10 cellular contexts compared by ENCODE assay signal in genomic region chr2:101119431-101119830, GRCh38. TPM values are rescaled to one million over a fixed set of nuclear protein-coding genes. Genes with fewer than 3 reads are reported as not detected.
DNase-seq lines count a peak whose midpoint lies in the region; ATAC-seq, FAIRE-seq and TF ChIP-seq lines count a peak whose summit lies in the region.
"Had no signal": no experiment of that assay in that cellular context is flagged by ENCODE, and none has a peak within 500 bp of the region (broad histone marks: within the 10 kb centered on the region; RNA-seq: fewer than 3 reads in every experiment).

No MANE protein-coding gene starts in this region.

- DNase-seq in C1 segment of cervical spinal cord (lab: John Stamatoyannopoulos, UW), result peak in 9 of 14 donors; percentile 7 to 67 (median 24)
- no peak for DNase-seq in Peyer's patch
- no peak for DNase-seq in esophagus muscularis mucosa (ENCODE audit: extremely low spot score)
- no peak for DNase-seq in naive thymus-derived CD4-positive, alpha-beta T cell
- DNase-seq in activated CD4-positive, alpha-beta T cell treated with anti-CD3 and anti-CD28 coated beads, Interleukin-2, amount 10 ng/mL, durations not matched to agents 24 days and 14 days, result no peak
- DNase-seq in small intestine, result no peak
- no peak for DNase-seq in stimulated activated CD8-positive, alpha-beta memory T cell treated with anti-CD3 and anti-CD28 coated beads, Interleukin-4, amount 100 ng/mL, for 48 hours
- DNase-seq: activated T-cell treated with anti-CD3 and anti-CD28 coated beads, Interleukin-2, amount 50 U/mL, for 4 hours; T-helper 2 cell had no signal

- H3K27ac Mint-ChIP-seq in naive thymus-derived CD4-positive, alpha-beta T cell, result peak overlapping the region in 1 of 9 donors; percentile 9
- H3K27ac Mint-ChIP-seq in activated CD4-positive, alpha-beta T cell treated with anti-CD3 and anti-CD28 coated beads, Interleukin-2, amount 10 ng/mL, durations not matched to agents 24 days and 14 days, result no peak overlapping the region

- CTCF ChIA-PET in naive thymus-derived CD4-positive, alpha-beta T cell (lab: Charles Lee), result interaction anchor here (0.6 kb wide), 1 partner anchor 78 kb away, joined by 3 read pairs; no protein-coding TSS in a partner anchor

- intact Hi-C loops in esophagus muscularis mucosa (cut with DNase I), result no loop called here
- intact Hi-C loops in naive thymus-derived CD4-positive, alpha-beta T cell (cut with micrococcal nuclease), result no loop called here
- intact Hi-C loops in activated CD4-positive, alpha-beta T cell treated with anti-CD3 and anti-CD28 coated beads, Interleukin-2, amount 10 ng/mL, durations not matched to agents 24 days and 14 days (cut with micrococcal nuclease), result no loop called here

- H3K36me3 ChIP-seq in Peyer's patch (peaks cover 0 to 4% (median 0%) of the 10 kb centered on the region in 3 donors), esophagus muscularis mucosa (no peaks in the 10 kb centered on the region), small intestine (ENCODE audit: control insufficient read depth in 2 of 2, insufficient read depth in 2 of 2, low read length in 2 of 2) (no peaks in the 10 kb centered on the region)
- no peaks in the 10 kb centered on the region for H3K36me3 ChIP-seq in naive thymus-derived CD4-positive, alpha-beta T cell (ENCODE audit: control insufficient read depth in 2 of 3, insufficient read depth in 3 of 3, low read length in 3 of 3)

- no peak overlapping the region for H3K4me3 Mint-ChIP-seq in naive thymus-derived CD4-positive, alpha-beta T cell
- no peak overlapping the region for H3K4me3 Mint-ChIP-seq in activated CD4-positive, alpha-beta T cell treated with anti-CD3 and anti-CD28 coated beads, Interleukin-2, amount 10 ng/mL, durations not matched to agents 24 days and 14 days
- H3K4me3 Mint-ChIP-seq: activated T-cell treated with anti-CD3 and anti-CD28 coated beads, Interleukin-2, amount 50 U/mL, for 4 hours had no signal

- ATAC-seq in naive thymus-derived CD4-positive, alpha-beta T cell, result peak; percentile 30
- ATAC-seq in HG03139 (IDR thresholded peaks at IDR 0.05; ENCODE audit: unreplicated experiment), result no peak
- ATAC-seq: activated T-cell treated with anti-CD3 and anti-CD28 coated beads, Interleukin-2, amount 50 U/mL, for 4 hours had no signal

- TF ChIP-seq POLR2A in Peyer's patch (IDR thresholded peaks at IDR 0.05) (no peak), esophagus muscularis mucosa (IDR thresholded peaks at IDR 0.05; ENCODE audit: low read depth) (no peak)

- 26% methylated on average over 2 of the region's 2 CpGs for WGBS in esophagus muscularis mucosa
- WGBS in small intestine, 3 donors, result 50 to 74% (median 52%) methylated on average over 2 of the region's 2 CpGs

- H3K27ac ChIP-seq in Peyer's patch (peak overlapping the region in 3 of 4 donors; percentile 70 to 93 (median 87)), esophagus muscularis mucosa (replicated peaks in 1 of 4) (peak overlapping the region in 3 of 4 donors; percentile 67 to 76 (median 74)), small intestine (ENCODE audit: low read depth in 1 of 2, low read length in 1 of 2) (peak overlapping the region in 1 of 2 donors; percentile 13)
- H3K27ac ChIP-seq in naive thymus-derived CD4-positive, alpha-beta T cell (ENCODE audit: low read depth, low read length), result no peak overlapping the region

- no peak for FAIRE-seq in small intestine (lab: Jason Lieb, UNC)

- H3K4me3 ChIP-seq in Peyer's patch (no peak overlapping the region), esophagus muscularis mucosa (no peak overlapping the region), small intestine (ENCODE audit: low read depth in 1 of 2, low read length in 2 of 2) (no peak overlapping the region)
- H3K4me3 ChIP-seq in naive thymus-derived CD4-positive, alpha-beta T cell (ENCODE audit: low read length), result no peak overlapping the region

- TF ChIP-seq EP300 in esophagus muscularis mucosa (IDR thresholded peaks at IDR 0.05), result no peak

- POLR2A ChIA-PET in naive thymus-derived CD4-positive, alpha-beta T cell (lab: Charles Lee), result no interaction called here

- H3K4me1 ChIP-seq in Peyer's patch (peaks cover 0 to 41% (median 6%) of the 10 kb centered on the region in 4 donors), esophagus muscularis mucosa (peaks cover 56 to 85% (median 79%) of the 10 kb centered on the region in 4 donors), small intestine (ENCODE audit: control insufficient read depth in 2 of 2, insufficient read depth in 1 of 2, low read depth in 1 of 2, low read length in 1 of 2) (peaks cover 13 to 22% of the 10 kb centered on the region in 2 donors)
- H3K4me1 ChIP-seq in naive thymus-derived CD4-positive, alpha-beta T cell (ENCODE audit: control insufficient read depth in 2 of 2, insufficient read depth in 2 of 2, low read length in 2 of 2), result no peaks in the 10 kb centered on the region

- H3K27me3 Mint-ChIP-seq in naive thymus-derived CD4-positive, alpha-beta T cell, result peaks cover 0 to 6% (median 0%) of the 10 kb centered on the region in 5 donors
- peaks cover 2% of the 10 kb centered on the region for H3K27me3 Mint-ChIP-seq in activated CD4-positive, alpha-beta T cell treated with anti-CD3 and anti-CD28 coated beads, Interleukin-2, amount 10 ng/mL, durations not matched to agents 24 days and 14 days

- H3K4me1 Mint-ChIP-seq in naive thymus-derived CD4-positive, alpha-beta T cell, result peaks cover 0 to 3% (median 1%) of the 10 kb centered on the region in 7 donors
- H3K4me1 Mint-ChIP-seq in activated CD4-positive, alpha-beta T cell treated with anti-CD3 and anti-CD28 coated beads, Interleukin-2, amount 10 ng/mL, durations not matched to agents 24 days and 14 days, result no peaks in the 10 kb centered on the region

- H3K9me3 Mint-ChIP-seq in naive thymus-derived CD4-positive, alpha-beta T cell, result no peaks in the 10 kb centered on the region
- H3K9me3 Mint-ChIP-seq in activated CD4-positive, alpha-beta T cell treated with anti-CD3 and anti-CD28 coated beads, Interleukin-2, amount 10 ng/mL, durations not matched to agents 24 days and 14 days, result no peaks in the 10 kb centered on the region
- H3K9me3 Mint-ChIP-seq: activated T-cell treated with anti-CD3 and anti-CD28 coated beads, Interleukin-2, amount 50 U/mL, for 4 hours had no signal

- H3K27me3 ChIP-seq in Peyer's patch, result no peaks in the 10 kb centered on the region
- no peaks in the 10 kb centered on the region for H3K27me3 ChIP-seq in esophagus muscularis mucosa
- H3K27me3 ChIP-seq in naive thymus-derived CD4-positive, alpha-beta T cell (ENCODE audit: control insufficient read depth in 2 of 2, insufficient read depth in 2 of 2, low read length in 2 of 2), result no peaks in the 10 kb centered on the region
- no peaks in the 10 kb centered on the region for H3K27me3 ChIP-seq in small intestine (ENCODE audit: control insufficient read depth in 2 of 2, insufficient read depth in 2 of 2, low read length in 2 of 2)

- no peak for TF ChIP-seq CTCF in Peyer's patch (IDR thresholded peaks at IDR 0.05)
- no peak for TF ChIP-seq CTCF in esophagus muscularis mucosa (IDR thresholded peaks at IDR 0.05)

- H3K36me3 Mint-ChIP-seq in naive thymus-derived CD4-positive, alpha-beta T cell, result no peaks in the 10 kb centered on the region
- no peaks in the 10 kb centered on the region for H3K36me3 Mint-ChIP-seq in activated CD4-positive, alpha-beta T cell treated with anti-CD3 and anti-CD28 coated beads, Interleukin-2, amount 10 ng/mL, durations not matched to agents 24 days and 14 days (ENCODE audit: low read depth)

- H3K9me3 ChIP-seq in Peyer's patch (no peaks in the 10 kb centered on the region), esophagus muscularis mucosa (no peaks in the 10 kb centered on the region), small intestine (ENCODE audit: control insufficient read depth, low read depth) (no peaks in the 10 kb centered on the region)
- no peaks in the 10 kb centered on the region for H3K9me3 ChIP-seq in naive thymus-derived CD4-positive, alpha-beta T cell (ENCODE audit: control insufficient read depth in 2 of 3, low read length in 3 of 3)

RNA-seq across cellular contexts. Expression of gene TBC1D8, which starts 31.8 kb away (rescaled TPM):
- total RNA-seq in Peyer's patch (100 to 1,000 TPM in 3 of 4 donors, 10 to 100 TPM in 1; 77.6 to 511 (median 239) TPM), esophagus muscularis mucosa (10 to 100 TPM; 16.7 to 23.4 (median 20.4) TPM)
- 10 to 100 TPM in 1 of 5 experiments, 1 to 10 TPM in 3, under 1 TPM in 1; 0.87 to 20.1 (median 2.4) TPM for total RNA-seq in naive thymus-derived CD4-positive, alpha-beta T cell
- under 1 TPM; 0.30 to 0.37 TPM for polyA plus RNA-seq in naive thymus-derived CD4-positive, alpha-beta T cell
- 1.3 and 1.4 TPM in 2 replicates for total RNA-seq in activated CD4-positive, alpha-beta T cell treated with anti-CD3 and anti-CD28 coated beads, Interleukin-2, amount 10 ng/mL, durations not matched to agents 24 days and 14 days
- 100 to 1,000 TPM in 1 of 3 donors, 10 to 100 TPM in 2; 12.6 to 113 (median 43.0) TPM for polyA plus RNA-seq in small intestine

Comparison
In these comparisons a context has a peak if more than half of its experiments do, and no peak if none do; other contexts are left out.
1. DNase-seq: peak in C1 segment of cervical spinal cord (9 of 14); none in Peyer's patch (0 of 3), esophagus muscularis mucosa (single experiment), naive thymus-derived CD4-positive, alpha-beta T cell (0 of 9), activated CD4-positive, alpha-beta T cell treated with anti-CD3 and anti-CD28 coated beads, Interleukin-2, amount 10 ng/mL, durations not matched to agents 24 days and 14 days (single experiment), small intestine (single experiment) and stimulated activated CD8-positive, alpha-beta memory T cell treated with anti-CD3 and anti-CD28 coated beads, Interleukin-4, amount 100 ng/mL, for 48 hours (single experiment).